ENCODE assay signal across 11 cellular contexts in genomic region chr17:63634163-63634562, GRCh38. TPM values are rescaled to one million over a fixed set of nuclear protein-coding genes. Genes with fewer than 3 reads are reported as not detected.
DNase-seq lines count a peak whose midpoint lies in the region; ATAC-seq, FAIRE-seq and TF ChIP-seq lines count a peak whose summit lies in the region.
"Had no signal": no experiment of that assay in that cellular context is flagged by ENCODE, and none has a peak within 500 bp of the region (broad histone marks: within the 10 kb centered on the region; RNA-seq: fewer than 3 reads in every experiment).

No MANE protein-coding gene starts in this region.

- H3K27me3 ChIP-seq in astrocyte (ENCODE audit: insufficient read depth, low read length) (no peaks in the 10 kb centered on the region), left lung (no peaks in the 10 kb centered on the region), stomach (no peaks in the 10 kb centered on the region)

- no peak overlapping the region for H3K9ac ChIP-seq in astrocyte (ENCODE audit: low read length)

- TF ChIP-seq CTCF in astrocyte (IDR thresholded peaks at IDR 0.05; ENCODE audit: insufficient read depth, low read depth, low read length) (no peak), left lung (IDR thresholded peaks at IDR 0.05) (no peak), stomach (IDR thresholded peaks at IDR 0.05) (no peak)

- H3K9me3 Mint-ChIP-seq in activated CD4-positive, alpha-beta memory T cell treated with anti-CD3 and anti-CD28 coated beads, Interleukin-2, amount 10 ng/mL, durations not matched to agents 7 days and 5 days = no peaks in the 10 kb centered on the region
- H3K9me3 Mint-ChIP-seq in activated CD4-positive, alpha-beta memory T cell treated with anti-CD3 and anti-CD28 coated beads for 36 hours = no peaks in the 10 kb centered on the region
- no peaks in the 10 kb centered on the region for H3K9me3 Mint-ChIP-seq in astrocyte (ENCODE audit: unreplicated experiment)

- H3K27ac Mint-ChIP-seq in activated CD4-positive, alpha-beta memory T cell treated with anti-CD3 and anti-CD28 coated beads, Interleukin-2, amount 10 ng/mL, durations not matched to agents 7 days and 5 days = peak overlapping the region; percentile 1
- no peak overlapping the region for H3K27ac Mint-ChIP-seq in activated CD4-positive, alpha-beta memory T cell treated with anti-CD3 and anti-CD28 coated beads for 36 hours
- peak overlapping the region; percentile 86 for H3K27ac Mint-ChIP-seq in astrocyte (ENCODE audit: unreplicated experiment)

- no peak overlapping the region for H3K4me3 ChIP-seq in astrocyte (ENCODE audit: insufficient read depth, low read depth, low read length)
- no peak overlapping the region for H3K4me3 ChIP-seq in left lung
- no peak overlapping the region for H3K4me3 ChIP-seq in stomach

- CTCF ChIA-PET in activated CD4-positive, alpha-beta memory T cell treated with anti-CD3 and anti-CD28 coated beads, Interleukin-2, amount 10 ng/mL, durations not matched to agents 7 days and 5 days (lab: Charles Lee) = interaction anchor here (1.3 to 1.6 kb wide), 2 partner anchors 10 to 12 kb away, joined by 3 to 5 read pairs; partner anchors contain the start of gene MAP3K3
- CTCF ChIA-PET in activated CD4-positive, alpha-beta memory T cell treated with anti-CD3 and anti-CD28 coated beads for 36 hours (lab: Charles Lee) = interaction anchor here (0.6 to 3.7 kb wide), 4 partner anchors 22 to 208 kb away, joined by 3 to 12 read pairs (median 7); no protein-coding TSS in a partner anchor

- ATAC-seq in left lung (peak; percentile 40), GM19397 (IDR thresholded peaks at IDR 0.05; ENCODE audit: unreplicated experiment) (no peak)

- H3K4me3 Mint-ChIP-seq in activated CD4-positive, alpha-beta memory T cell treated with anti-CD3 and anti-CD28 coated beads, Interleukin-2, amount 10 ng/mL, durations not matched to agents 7 days and 5 days = no peak overlapping the region
- no peak overlapping the region for H3K4me3 Mint-ChIP-seq in activated CD4-positive, alpha-beta memory T cell treated with anti-CD3 and anti-CD28 coated beads for 36 hours
- peak overlapping the region; percentile 68 for H3K4me3 Mint-ChIP-seq in astrocyte (ENCODE audit: unreplicated experiment)

- intact Hi-C loops in activated CD4-positive, alpha-beta memory T cell treated with anti-CD3 and anti-CD28 coated beads for 36 hours (cut with micrococcal nuclease) = no loop called here
- intact Hi-C loops in left lung (cut with DNase I) = no loop called here
- intact Hi-C loops in stomach (cut with DNase I; ENCODE audit: low total_unique reads) = no loop called here

- DNase-seq in activated CD4-positive, alpha-beta memory T cell treated with anti-CD3 and anti-CD28 coated beads, Interleukin-2, amount 10 ng/mL, durations not matched to agents 7 days and 5 days = no peak
- no peak for DNase-seq in activated CD4-positive, alpha-beta memory T cell treated with anti-CD3 and anti-CD28 coated beads for 36 hours
- DNase-seq in astrocyte (ENCODE audit: low read depth) = no peak
- DNase-seq in left lung = no peak
- DNase-seq in stomach = no peak
- no peak for DNase-seq in SW480 (ENCODE audit: low spot score)
- DNase-seq in T-helper 9 cell = no peak
- DNase-seq: ACHN, hippocampal formation, NCI-H2171 had no signal

- H3K4me2 ChIP-seq in astrocyte (ENCODE audit: low read length) = peak overlapping the region; percentile 6

- H3K9me3 ChIP-seq in astrocyte (ENCODE audit: insufficient read depth, low read depth, low read length) (no peaks in the 10 kb centered on the region), left lung (no peaks in the 10 kb centered on the region), stomach (no peaks in the 10 kb centered on the region)

- no peaks in the 10 kb centered on the region for H3K27me3 Mint-ChIP-seq in activated CD4-positive, alpha-beta memory T cell treated with anti-CD3 and anti-CD28 coated beads, Interleukin-2, amount 10 ng/mL, durations not matched to agents 7 days and 5 days
- H3K27me3 Mint-ChIP-seq in activated CD4-positive, alpha-beta memory T cell treated with anti-CD3 and anti-CD28 coated beads for 36 hours = no peaks in the 10 kb centered on the region
- no peaks in the 10 kb centered on the region for H3K27me3 Mint-ChIP-seq in astrocyte (ENCODE audit: low read depth, unreplicated experiment)

- peaks cover 36% of the 10 kb centered on the region for H3K36me3 Mint-ChIP-seq in activated CD4-positive, alpha-beta memory T cell treated with anti-CD3 and anti-CD28 coated beads, Interleukin-2, amount 10 ng/mL, durations not matched to agents 7 days and 5 days (ENCODE audit: low read depth)
- peaks cover 9% of the 10 kb centered on the region for H3K36me3 Mint-ChIP-seq in activated CD4-positive, alpha-beta memory T cell treated with anti-CD3 and anti-CD28 coated beads for 36 hours
- H3K36me3 Mint-ChIP-seq in astrocyte (ENCODE audit: low read depth, unreplicated experiment) = peaks cover 8% of the 10 kb centered on the region

- no peak for TF ChIP-seq EP300 in stomach (IDR thresholded peaks at IDR 0.05)

- peaks cover 16% of the 10 kb centered on the region for H3K4me1 Mint-ChIP-seq in activated CD4-positive, alpha-beta memory T cell treated with anti-CD3 and anti-CD28 coated beads, Interleukin-2, amount 10 ng/mL, durations not matched to agents 7 days and 5 days
- H3K4me1 Mint-ChIP-seq in activated CD4-positive, alpha-beta memory T cell treated with anti-CD3 and anti-CD28 coated beads for 36 hours (ENCODE audit: low read depth) = peaks cover 22% of the 10 kb centered on the region
- peaks cover 14% of the 10 kb centered on the region for H3K4me1 Mint-ChIP-seq in astrocyte (ENCODE audit: low read depth, unreplicated experiment)

- H4K20me1 ChIP-seq in astrocyte (ENCODE audit: insufficient read depth, low read length) = peaks cover 26% of the 10 kb centered on the region

- H2AFZ ChIP-seq in astrocyte (ENCODE audit: low read depth, low read length) = no peak overlapping the region

- no peak for FAIRE-seq in astrocyte (lab: Jason Lieb, UNC)

- H3K27ac ChIP-seq in astrocyte (ENCODE audit: low read depth, low read length) = no peak overlapping the region
- H3K27ac ChIP-seq in left lung = peak overlapping the region; percentile 10 to 66
- H3K27ac ChIP-seq in stomach = peak overlapping the region in 3 of 5 donors; percentile 20 to 61 (median 58)

- POLR2A ChIA-PET in activated CD4-positive, alpha-beta memory T cell treated with anti-CD3 and anti-CD28 coated beads, Interleukin-2, amount 10 ng/mL, durations not matched to agents 7 days and 5 days (lab: Charles Lee) = interaction anchor here (3.1 kb wide), 1 partner anchor 12 kb away, joined by 12 read pairs; the partner anchor contains the start of gene MAP3K3
- POLR2A ChIA-PET in activated CD4-positive, alpha-beta memory T cell treated with anti-CD3 and anti-CD28 coated beads for 36 hours (lab: Charles Lee) = no interaction called here

- TF ChIP-seq POLR2A in stomach (IDR thresholded peaks at IDR 0.05) = no peak

- H3K4me1 ChIP-seq in astrocyte (ENCODE audit: insufficient read depth, low read length) = peaks cover 4% of the 10 kb centered on the region
- H3K4me1 ChIP-seq in left lung = peaks cover 20 to 71% of the 10 kb centered on the region in 2 donors
- H3K4me1 ChIP-seq in stomach = peaks cover 7 to 77% (median 50%) of the 10 kb centered on the region in 4 donors

- WGBS in stomach, 5 donors = 66 to 90% (median 80%) methylated on average over 4 of the region's 4 CpGs

- H3K36me3 ChIP-seq in astrocyte (ENCODE audit: insufficient read depth, low read length) (peaks cover 4% of the 10 kb centered on the region), left lung (peaks cover 0 to 47% of the 10 kb centered on the region in 2 donors), stomach (peaks cover 16 to 68% (median 65%) of the 10 kb centered on the region in 4 donors)

- H3K79me2 ChIP-seq in astrocyte (ENCODE audit: insufficient read depth, low read length) = peaks cover 27% of the 10 kb centered on the region

RNA-seq across cellular contexts. Expression of gene MAP3K3, which starts 11.9 kb away (rescaled TPM):
- total RNA-seq in activated CD4-positive, alpha-beta memory T cell treated with anti-CD3 and anti-CD28 coated beads, Interleukin-2, amount 10 ng/mL, durations not matched to agents 7 days and 5 days = 10 to 100 TPM; 46.5 to 47.8 TPM
- 10 to 100 TPM; 32.8 to 34.0 TPM for total RNA-seq in activated CD4-positive, alpha-beta memory T cell treated with anti-CD3 and anti-CD28 coated beads for 36 hours
- total RNA-seq in astrocyte = 28.3 and 30.5 TPM in 2 replicates
- 10 to 100 TPM; 44.2 to 58.3 TPM for total RNA-seq in left lung
- 10 to 100 TPM; 13.4 to 99.5 (median 28.5) TPM for total RNA-seq in stomach
- 10 to 100 TPM in 2 of 3 donors, 1 to 10 TPM in 1; 9.3 to 16.9 (median 10.7) TPM for polyA plus RNA-seq in stomach

RNA-seq across cellular contexts. Expression of gene TACO1, which starts 33.5 kb away (rescaled TPM):
- total RNA-seq in activated CD4-positive, alpha-beta memory T cell treated with anti-CD3 and anti-CD28 coated beads, Interleukin-2, amount 10 ng/mL, durations not matched to agents 7 days and 5 days = 10 to 100 TPM; 26.7 to 27.9 TPM
- total RNA-seq in activated CD4-positive, alpha-beta memory T cell treated with anti-CD3 and anti-CD28 coated beads for 36 hours = 10 to 100 TPM; 28.2 to 30.4 TPM
- total RNA-seq in astrocyte (18.9 and 19.5 TPM in 2 replicates), left lung (10 to 100 TPM; 18.2 to 18.5 TPM), stomach (10 to 100 TPM in 3 of 5 donors, 1 to 10 TPM in 2; 7.0 to 26.6 (median 10.4) TPM)
- polyA plus RNA-seq in stomach = 10 to 100 TPM; 18.9 to 20.9 (median 20.9) TPM
